In genomic region chr10:131014271-131014670, GRCh38 we compare ENCODE assay signal across 8 cellular contexts.
"Had no signal": no experiment of that assay in that cellular context is flagged by ENCODE, and none has a peak within 500 bp of the region (broad histone marks: within the 10 kb centered on the region; RNA-seq: fewer than 3 reads in every experiment).

No MANE protein-coding gene starts in this region.

- DNase-seq: GDM1, GF-D8 had no signal

- H3K4me3 ChIP-seq: GM12878 had no signal

- ATAC-seq: GM12878 had no signal

- FAIRE-seq: G401.6, GM12878, GM12891, GM12892, GM18507, GM19239 had no signal
